Comparison of ENCODE assay signal across 8 cellular contexts in the genomic region with DNA sequence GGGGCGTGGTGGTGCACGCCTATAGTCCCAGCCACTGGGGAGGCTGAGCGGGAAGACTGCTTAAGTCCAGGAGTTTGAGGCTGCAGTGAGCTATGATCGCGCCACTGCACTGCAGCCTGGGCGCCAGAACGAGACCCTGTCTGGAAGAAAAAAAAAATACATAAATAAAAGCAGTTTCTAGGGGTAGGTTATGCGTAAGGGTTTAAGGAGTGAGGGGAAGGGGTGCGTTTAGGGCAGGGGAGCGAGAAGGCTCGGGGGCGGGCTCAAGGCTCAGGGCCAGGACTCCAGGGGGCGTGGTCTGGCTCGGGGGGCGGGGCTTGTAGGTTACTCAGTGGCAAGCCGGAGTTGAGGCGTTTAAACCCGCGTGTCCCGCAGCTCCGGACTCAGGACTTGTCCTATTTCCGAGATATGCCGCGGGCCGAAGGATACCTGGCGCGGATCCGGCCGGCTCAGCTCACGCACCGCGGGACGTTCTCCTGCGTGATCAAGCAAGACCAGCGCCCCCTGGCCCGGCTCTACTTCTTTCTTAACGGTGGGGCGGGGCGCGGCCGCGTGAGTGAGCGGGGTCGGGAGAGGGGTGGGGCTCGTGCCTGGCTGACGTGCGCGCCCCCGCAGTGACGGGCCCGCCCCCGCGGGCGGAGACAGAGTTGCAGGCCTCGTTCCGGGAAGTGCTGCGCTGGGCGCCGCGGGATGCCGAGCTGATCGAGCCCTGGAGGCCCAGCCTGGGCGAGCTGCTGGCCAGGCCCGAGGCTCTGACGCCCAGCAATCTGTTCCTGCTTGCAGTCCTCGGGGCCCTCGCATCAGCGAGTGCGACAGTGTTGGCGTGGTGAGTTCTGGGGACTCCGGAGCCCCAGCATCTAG.
A peak's percentile ranks its signal among the peaks of the same experiment; 100 is the strongest.
DNase-seq lines count a peak whose midpoint lies in the region; ATAC-seq lines count a peak whose summit lies in the region.

No MANE protein-coding gene starts in this region.

- DNase-seq in NCI-H2227 (lab: John Stamatoyannopoulos, UW; ENCODE audit: unreplicated experiment) (peak; percentile 92), cerebellar cortex (ENCODE audit: low spot score) (peak; percentile 87), kidney glomerular epithelial cell (lab: John Stamatoyannopoulos, UW) (peak; percentile 77), OCI-M2 (lab: John Stamatoyannopoulos, UW; ENCODE audit: unreplicated experiment) (no peak)
- DNase-seq in activated CD4-positive, CD25-positive, alpha-beta regulatory T cell treated with anti-CD3 and anti-CD28 coated beads, Interleukin-2, amount 50 U/mL, for 72 hours, result peak; percentile 97
- peak; percentile 98 for DNase-seq in stimulated activated CD4-positive, alpha-beta T cell treated with anti-CD3 and anti-CD28 coated beads, Interleukin-15, amount 100 ng/mL, for 24 hours

- ATAC-seq in GM18498 (IDR thresholded peaks at IDR 0.05; ENCODE audit: unreplicated experiment) (peak; percentile 93), HG02938 (IDR thresholded peaks at IDR 0.05; ENCODE audit: unreplicated experiment) (peak; percentile 70)
